ENCODE assay signal across 8 cellular contexts in the genomic region with DNA sequence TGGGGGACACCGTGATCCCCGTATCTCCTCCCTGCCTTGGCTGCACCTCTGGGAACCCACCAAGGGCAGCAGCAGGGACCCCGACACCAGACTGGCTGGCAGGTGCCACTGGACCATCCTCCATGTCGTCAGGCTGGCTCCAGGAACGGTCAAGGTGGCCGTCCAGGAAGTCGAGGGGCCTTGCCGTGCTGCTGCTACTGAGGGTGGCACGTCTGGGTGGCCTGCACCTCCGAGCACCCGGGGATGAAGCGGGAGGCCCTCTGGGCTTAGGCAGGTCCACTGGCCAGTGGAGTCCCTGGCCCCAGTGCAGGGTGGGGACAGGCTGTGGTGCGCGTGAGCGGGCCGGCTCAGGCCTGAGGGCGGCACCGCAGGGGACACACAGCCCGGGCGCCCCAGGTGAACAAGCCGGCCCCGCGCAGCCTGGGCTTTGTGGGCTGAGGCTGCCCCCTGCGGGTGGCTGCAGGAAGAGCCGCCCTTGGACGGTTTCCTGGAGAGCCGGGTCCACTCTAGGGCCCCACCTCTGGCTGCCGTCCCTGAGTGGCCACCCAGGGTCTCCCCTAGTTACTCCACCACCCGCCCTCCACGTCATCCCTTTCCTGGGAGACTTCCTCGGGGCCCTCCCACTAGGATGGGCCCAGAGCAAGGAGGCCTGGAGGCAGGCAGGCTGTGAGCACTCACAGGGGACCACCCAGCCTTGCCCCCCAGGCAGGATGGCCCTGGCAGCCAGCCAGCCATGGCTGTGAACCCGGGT. TPM values are rescaled to one million over a fixed set of nuclear protein-coding genes. Genes with fewer than 3 reads are reported as not detected.
DNase-seq lines count a peak whose midpoint lies in the region; ATAC-seq and TF ChIP-seq lines count a peak whose summit lies in the region.

No MANE protein-coding gene starts in this region.

- peak; percentile 72 to 74 for ATAC-seq in natural killer cell treated with Interleukin-12 subunit alpha and Interleukin-12 subunit beta and Interleukin-15 and Interleukin-18, amount 100 ng/mL, for 72 hours

- H3K4me3 ChIP-seq in epithelial cell of proximal tubule (ENCODE audit: low read depth, low read length) (no peak overlapping the region), suprapubic skin (no peak overlapping the region)

- H3K27me3 Mint-ChIP-seq in natural killer cell treated with Interleukin-12 subunit alpha and Interleukin-12 subunit beta and Interleukin-15 and Interleukin-18, amount 100 ng/mL, for 72 hours: no peaks in the 10 kb centered on the region

- H3K27ac Mint-ChIP-seq in natural killer cell treated with Interleukin-12 subunit alpha and Interleukin-12 subunit beta and Interleukin-15 and Interleukin-18, amount 100 ng/mL, for 72 hours: no peak overlapping the region

- H3K9me3 ChIP-seq in suprapubic skin: no peaks in the 10 kb centered on the region

- TF ChIP-seq POLR2A in suprapubic skin (IDR thresholded peaks at IDR 0.05): no peak

- no peak overlapping the region for H3K27ac ChIP-seq in suprapubic skin

- H3K4me3 Mint-ChIP-seq in natural killer cell treated with Interleukin-12 subunit alpha and Interleukin-12 subunit beta and Interleukin-15 and Interleukin-18, amount 100 ng/mL, for 72 hours: no peak overlapping the region

- H3K36me3 ChIP-seq in suprapubic skin: no peaks in the 10 kb centered on the region

- peaks cover 25% of the 10 kb centered on the region for H3K4me1 ChIP-seq in suprapubic skin

- H3K4me1 Mint-ChIP-seq in natural killer cell treated with Interleukin-12 subunit alpha and Interleukin-12 subunit beta and Interleukin-15 and Interleukin-18, amount 100 ng/mL, for 72 hours (ENCODE audit: low read depth in 2 of 2): peaks cover 0 to 11% of the 10 kb centered on the region in 2 donors

- peak; percentile 74 for TF ChIP-seq CTCF in epithelial cell of proximal tubule (conservative IDR thresholded peaks at IDR 0.05; ENCODE audit: low read depth, low read length)
- peak; percentile 60 to 84 for TF ChIP-seq CTCF in suprapubic skin (IDR thresholded peaks at IDR 0.05)

- H3K27me3 ChIP-seq in suprapubic skin: peaks cover 6% of the 10 kb centered on the region

- H3K36me3 Mint-ChIP-seq in natural killer cell treated with Interleukin-12 subunit alpha and Interleukin-12 subunit beta and Interleukin-15 and Interleukin-18, amount 100 ng/mL, for 72 hours: no peaks in the 10 kb centered on the region

- TF ChIP-seq EP300 in suprapubic skin (IDR thresholded peaks at IDR 0.05): no peak

- H3K9me3 Mint-ChIP-seq in natural killer cell treated with Interleukin-12 subunit alpha and Interleukin-12 subunit beta and Interleukin-15 and Interleukin-18, amount 100 ng/mL, for 72 hours: no peaks in the 10 kb centered on the region

- DNase-seq in NCI-H1105 (lab: John Stamatoyannopoulos, UW) (peak; percentile 7), NCI-H1105 treated with DMSO at 0.1 percent for 48 hours (lab: John Stamatoyannopoulos, UW) (no peak), NCI-H2227 treated with DMSO at 0.1 percent for 48 hours (lab: John Stamatoyannopoulos, UW) (peak; percentile 2), activated T-cell treated with anti-CD3 and anti-CD28 coated beads for 24 hours (ENCODE audit: low read depth) (peak; percentile 47), epithelial cell of proximal tubule (ENCODE audit: low read depth) (no peak), suprapubic skin (ENCODE audit: low spot score in 2 of 2) (no peak), DMS153 treated with DMSO at 0.1 percent for 48 hours (lab: John Stamatoyannopoulos, UW; ENCODE audit: unreplicated experiment) (no peak)
- DNase-seq in natural killer cell treated with Interleukin-12 subunit alpha and Interleukin-12 subunit beta and Interleukin-15 and Interleukin-18, amount 100 ng/mL, for 72 hours (ENCODE audit: low spot score): no peak

- 29% methylated on average over 5 of the region's 32 CpGs for WGBS in suprapubic skin

RNA-seq across cellular contexts. Expression of a gene that starts 42.8 kb away (rescaled TPM):
- total RNA-seq in epithelial cell of proximal tubule (18.3 and 19.2 TPM in 2 replicates), suprapubic skin (10 to 100 TPM; 15.7 to 20.8 (median 20.3) TPM)
- total RNA-seq in natural killer cell treated with Interleukin-12 subunit alpha and Interleukin-12 subunit beta and Interleukin-15 and Interleukin-18, amount 100 ng/mL, for 72 hours: 100 to 1,000 TPM in 1 of 2 donors, 10 to 100 TPM in 1; 85.0 to 148 TPM

Comparison
In these comparisons a context has a peak if more than half of its experiments do, and no peak if none do; other contexts are left out.
1. DNase-seq: peak in NCI-H1105 (single experiment), NCI-H2227 treated with DMSO at 0.1 percent for 48 hours (single experiment) and activated T-cell treated with anti-CD3 and anti-CD28 coated beads for 24 hours (single experiment); none in NCI-H1105 treated with DMSO at 0.1 percent for 48 hours (single experiment), epithelial cell of proximal tubule (single experiment), natural killer cell treated with Interleukin-12 subunit alpha and Interleukin-12 subunit beta and Interleukin-15 and Interleukin-18, amount 100 ng/mL, for 72 hours (single experiment), suprapubic skin (0 of 2) and DMS153 treated with DMSO at 0.1 percent for 48 hours (single experiment).